8 cellular contexts compared by ENCODE assay signal in genomic region chr19:45152504-45153338, GRCh38. TPM values are rescaled to one million over a fixed set of nuclear protein-coding genes. Genes with fewer than 3 reads are reported as not detected.
DNase-seq lines count a peak whose midpoint lies in the region; ATAC-seq and TF ChIP-seq lines count a peak whose summit lies in the region.

No MANE protein-coding gene starts in this region.

- peak; percentile 23 for DNase-seq in DMS153 (lab: John Stamatoyannopoulos, UW)
- DNase-seq in DMS153 treated with DMSO at 0.1 percent for 48 hours (lab: John Stamatoyannopoulos, UW; ENCODE audit: unreplicated experiment), result no peak
- DNase-seq in activated T-cell treated with anti-CD3 and anti-CD28 coated beads, Interleukin-2, amount 50 U/mL, for 48 hours, result peak; percentile 59 to 67
- peak; percentile 66 for DNase-seq in fibroblast of villous mesenchyme (ENCODE audit: low read depth)
- peak in 8 of 10 donors; percentile 24 to 93 (median 42) for DNase-seq in posterior cingulate gyrus
- no peak for DNase-seq in brain microvascular endothelial cell

- intact Hi-C loops in posterior cingulate gyrus (cut with DNase I), result no loop called here

- ATAC-seq in HG02798 (IDR thresholded peaks at IDR 0.05; ENCODE audit: poor library complexity, unreplicated experiment) (no peak), HG03378 (IDR thresholded peaks at IDR 0.05; ENCODE audit: unreplicated experiment) (no peak)

- TF ChIP-seq CTCF in fibroblast of villous mesenchyme (IDR thresholded peaks at IDR 0.05; ENCODE audit: insufficient read depth, low read depth, low read length) (no peak), brain microvascular endothelial cell (IDR thresholded peaks at IDR 0.05; ENCODE audit: low read depth, low read length, missing control alignments) (no peak)

- no peak overlapping the region for H3K27ac ChIP-seq in brain microvascular endothelial cell

- in situ Hi-C loops in brain microvascular endothelial cell (cut with HindIII; ENCODE audit: low pct_ligation_motif_present, low sequenced_read_pairs), result no loop called here

- peak overlapping the region; percentile 30 for H3K4me3 ChIP-seq in fibroblast of villous mesenchyme (ENCODE audit: low read depth, low read length)
- no peak overlapping the region for H3K4me3 ChIP-seq in brain microvascular endothelial cell (ENCODE audit: low read depth, low read length)

- no peaks in the 10 kb centered on the region for H3K36me3 ChIP-seq in brain microvascular endothelial cell (replicated peaks)

- H3K27me3 ChIP-seq in brain microvascular endothelial cell (replicated peaks), result peaks cover 10% of the 10 kb centered on the region

RNA-seq across cellular contexts. Expression of gene NKPD1, which starts 8.1 kb away (rescaled TPM):
- total RNA-seq in fibroblast of villous mesenchyme, result under 0.01 TPM in 2 replicates

RNA-seq across cellular contexts. Expression of gene TRAPPC6A, which starts 25.3 kb away (rescaled TPM):
- 3.9 and 7.7 TPM in 2 replicates for total RNA-seq in fibroblast of villous mesenchyme

RNA-seq across cellular contexts. Expression of gene BLOC1S3, which starts 25.9 kb away (rescaled TPM):
- 4.3 and 5.8 TPM in 2 replicates for total RNA-seq in fibroblast of villous mesenchyme

RNA-seq across cellular contexts. Expression of gene PPP1R37, which starts 59.7 kb away (rescaled TPM):
- total RNA-seq in fibroblast of villous mesenchyme, result 31.1 and 36.1 TPM in 2 replicates

Comparison
In these comparisons a context has a peak if more than half of its experiments do, and no peak if none do; other contexts are left out.
1. DNase-seq: peak in DMS153 (single experiment), activated T-cell treated with anti-CD3 and anti-CD28 coated beads, Interleukin-2, amount 50 U/mL, for 48 hours (2 of 2), fibroblast of villous mesenchyme (single experiment) and posterior cingulate gyrus (8 of 10); none in DMS153 treated with DMSO at 0.1 percent for 48 hours (single experiment) and brain microvascular endothelial cell (single experiment).